ENCODE assay signal across 12 cellular contexts in genomic region chr14:68292467-68293334, GRCh38.
DNase-seq lines count a peak whose midpoint lies in the region; ATAC-seq lines count a peak whose summit lies in the region.
"Had no signal": no experiment of that assay in that cellular context is flagged by ENCODE, and none has a peak within 500 bp of the region (broad histone marks: within the 10 kb centered on the region; RNA-seq: fewer than 3 reads in every experiment).

No MANE protein-coding gene starts in this region.

- H3K27me3 ChIP-seq in mesendoderm (ENCODE audit: insufficient read depth, low read length, poor library complexity) (no peaks in the 10 kb centered on the region), thymus (ENCODE audit: control insufficient read depth, insufficient read depth) (no peaks in the 10 kb centered on the region)
- H3K27me3 ChIP-seq: testis had no signal

- H2BK5ac ChIP-seq in mesendoderm (ENCODE audit: low read length): peak overlapping the region; percentile 53

- peak overlapping the region; percentile 78 for H3K27ac Mint-ChIP-seq in activated T-cell treated with anti-CD3 and anti-CD28 coated beads, Interleukin-2, amount 50 U/mL, for 72 hours
- H3K27ac Mint-ChIP-seq in activated naive CD8-positive, alpha-beta T cell: peak overlapping the region; percentile 62

- H3K27me3 Mint-ChIP-seq in activated T-cell treated with anti-CD3 and anti-CD28 coated beads, Interleukin-2, amount 50 U/mL, for 72 hours (ENCODE audit: low read depth): no peaks in the 10 kb centered on the region
- no peaks in the 10 kb centered on the region for H3K27me3 Mint-ChIP-seq in activated naive CD8-positive, alpha-beta T cell

- peak overlapping the region; percentile 1 for H2AK5ac ChIP-seq in mesendoderm (ENCODE audit: low read length)

- H3K27ac ChIP-seq in mesendoderm (ENCODE audit: low read depth, low read length): no peak overlapping the region
- peak overlapping the region; percentile 70 for H3K27ac ChIP-seq in thymus (ENCODE audit: low read depth)
- H3K27ac ChIP-seq: testis had no signal

- peaks cover 44% of the 10 kb centered on the region for H3K4me1 Mint-ChIP-seq in activated T-cell treated with anti-CD3 and anti-CD28 coated beads, Interleukin-2, amount 50 U/mL, for 72 hours (ENCODE audit: low read depth)
- H3K4me1 Mint-ChIP-seq in activated naive CD8-positive, alpha-beta T cell (ENCODE audit: low read depth): peaks cover 58% of the 10 kb centered on the region

- H3K9me3 Mint-ChIP-seq in activated T-cell treated with anti-CD3 and anti-CD28 coated beads, Interleukin-2, amount 50 U/mL, for 72 hours: no peaks in the 10 kb centered on the region
- no peaks in the 10 kb centered on the region for H3K9me3 Mint-ChIP-seq in activated naive CD8-positive, alpha-beta T cell (ENCODE audit: low read depth)
- H3K9me3 Mint-ChIP-seq: H9 had no signal

- H3K4me3 ChIP-seq in mesendoderm (ENCODE audit: low read length): no peak overlapping the region
- no peak overlapping the region for H3K4me3 ChIP-seq in thymus (ENCODE audit: low read length)
- H3K4me3 ChIP-seq: testis had no signal

- H2BK120ac ChIP-seq in mesendoderm (ENCODE audit: low read depth, low read length): peak overlapping the region; percentile 75

- H2BK15ac ChIP-seq in mesendoderm (replicated peaks; ENCODE audit: low read depth): peak overlapping the region; percentile 75

- H3K4me3 Mint-ChIP-seq in activated T-cell treated with anti-CD3 and anti-CD28 coated beads, Interleukin-2, amount 50 U/mL, for 72 hours: peak overlapping the region; percentile 2 to 61
- peak overlapping the region; percentile 21 for H3K4me3 Mint-ChIP-seq in activated naive CD8-positive, alpha-beta T cell
- H3K4me3 Mint-ChIP-seq: H9 had no signal

- no peak overlapping the region for H4K5ac ChIP-seq in mesendoderm (ENCODE audit: low read length)

- H3K36me3 ChIP-seq in mesendoderm (ENCODE audit: control insufficient read depth, insufficient read depth, low read length) (no peaks in the 10 kb centered on the region), thymus (ENCODE audit: control insufficient read depth, insufficient read depth) (no peaks in the 10 kb centered on the region)

- H3K18ac ChIP-seq in mesendoderm (ENCODE audit: low read length): peak overlapping the region; percentile 86

- H3K4ac ChIP-seq in mesendoderm (ENCODE audit: low read depth, low read length): peak overlapping the region; percentile 92

- no peaks in the 10 kb centered on the region for H3K36me3 Mint-ChIP-seq in activated T-cell treated with anti-CD3 and anti-CD28 coated beads, Interleukin-2, amount 50 U/mL, for 72 hours (ENCODE audit: insufficient read depth in 2 of 2)
- H3K36me3 Mint-ChIP-seq in activated naive CD8-positive, alpha-beta T cell: no peaks in the 10 kb centered on the region

- peaks cover 22% of the 10 kb centered on the region for H3K4me1 ChIP-seq in mesendoderm (ENCODE audit: control insufficient read depth, low read depth, low read length)
- H3K4me1 ChIP-seq in thymus (ENCODE audit: control insufficient read depth, insufficient read depth, low read length): peaks cover 5% of the 10 kb centered on the region

- no peaks in the 10 kb centered on the region for H3K79me1 ChIP-seq in mesendoderm (ENCODE audit: low read length)

- no peaks in the 10 kb centered on the region for H3K9me3 ChIP-seq in thymus (ENCODE audit: control insufficient read depth)
- H3K9me3 ChIP-seq: testis had no signal

- H3K23ac ChIP-seq in mesendoderm (ENCODE audit: low read length): no peak overlapping the region

- H3K56ac ChIP-seq in mesendoderm (ENCODE audit: low read length): peak overlapping the region; percentile 20

- DNase-seq in activated T-cell treated with anti-CD3 and anti-CD28 coated beads, Interleukin-2, amount 50 U/mL, for 72 hours: no peak
- DNase-seq in activated T-cell treated with anti-CD3 and anti-CD28 coated beads, Interleukin-2, amount 50 U/mL, for 48 hours: no peak
- peak; percentile 14 for DNase-seq in mesendoderm
- no peak for DNase-seq in NCI-H524 treated with DMSO at 0.1 percent for 48 hours (lab: John Stamatoyannopoulos, UW)
- DNase-seq in activated naive CD4-positive, alpha-beta T cell treated with Interleukin-2 at 50 U/mL for 16 hours: no peak
- DNase-seq in stimulated activated CD4-positive, alpha-beta T cell treated with anti-CD3 and anti-CD28 coated beads, Interleukin-1b, Interleukin-23, amount 100 ng/mL, for 48 hours: no peak
- DNase-seq: activated naive CD4-positive, alpha-beta T cell; NCI-H1048; testis had no signal

- no CpG with 5 or more reads among the region's 7 CpGs for WGBS in mesendoderm (ENCODE audit: extremely low coverage, insufficient coverage, low lambda C conversion rate)
- 92% methylated on average over 7 of the region's 7 CpGs for WGBS in thymus

- H3K9ac ChIP-seq in mesendoderm (ENCODE audit: low read length): peak overlapping the region; percentile 3

- no peak for ATAC-seq in activated T-cell treated with anti-CD3 and anti-CD28 coated beads, Interleukin-2, amount 50 U/mL, for 72 hours (replicated peaks in 1 of 2)

- no peak overlapping the region for H3K4me2 ChIP-seq in mesendoderm (ENCODE audit: low read length)

- no peaks in the 10 kb centered on the region for H3K79me2 ChIP-seq in mesendoderm (ENCODE audit: control insufficient read depth, insufficient read depth, low read length)

- no peak overlapping the region for H4K8ac ChIP-seq in mesendoderm (ENCODE audit: low read depth, low read length)
